Comparison of ENCODE assay signal across 19 cellular contexts in the genomic region with DNA sequence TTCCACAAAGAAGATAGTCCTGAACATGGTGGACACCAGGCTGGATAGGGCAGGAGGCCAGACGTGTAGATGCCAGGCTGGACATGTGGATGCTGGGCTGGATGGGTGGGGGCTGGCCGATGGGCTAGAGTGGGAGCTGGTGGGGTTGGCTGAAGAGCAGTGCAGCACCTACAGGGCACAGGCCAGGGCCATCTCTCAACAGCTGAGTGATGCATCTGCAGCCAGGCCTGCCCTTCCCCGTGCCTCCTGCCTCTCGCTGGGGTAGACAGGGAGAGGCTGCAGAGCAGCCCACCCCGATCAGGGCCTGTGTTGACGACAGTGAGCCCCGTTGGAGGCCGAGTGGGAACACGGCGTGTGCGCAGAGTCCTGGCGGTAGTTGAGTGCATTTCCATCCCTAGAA. TPM values are rescaled to one million over a fixed set of nuclear protein-coding genes. Genes with fewer than 3 reads are reported as not detected.
DNase-seq lines count a peak whose midpoint lies in the region; ATAC-seq and TF ChIP-seq lines count a peak whose summit lies in the region.
"Had no signal": no experiment of that assay in that cellular context is flagged by ENCODE, and none has a peak within 500 bp of the region (broad histone marks: within the 10 kb centered on the region; RNA-seq: fewer than 3 reads in every experiment).

No MANE protein-coding gene starts in this region.

- peak overlapping the region; percentile 95 for H3K27ac ChIP-seq in HUES48 (ENCODE audit: low read depth, low read length)
- H3K27ac ChIP-seq in iPS-20b (ENCODE audit: low read length): peak overlapping the region; percentile 63
- peak overlapping the region; percentile 21 to 28 for H3K27ac ChIP-seq in testis
- peak overlapping the region in 2 of 12 donors; percentile 2 to 45 for H3K27ac ChIP-seq in heart left ventricle
- H3K27ac ChIP-seq in uterus: no peak overlapping the region
- H3K27ac ChIP-seq: KMS-11 had no signal

- 86 to 90% methylated on average over 11 to 12 of the region's 12 CpGs for WGBS in testis, 2 donors
- 79 to 94% (median 88%) methylated on average over 7 to 12 of the region's 12 CpGs for WGBS in heart left ventricle, 4 donors

- intact Hi-C loops in testis (cut with DNase I; ENCODE audit: low total_unique reads): no loop called here
- intact Hi-C loops in heart left ventricle (cut with DNase I): no loop called here
- intact Hi-C loops in uterus (cut with DNase I; ENCODE audit: low total_unique reads): no loop called here

- H3K4me1 ChIP-seq in HUES48 (ENCODE audit: control insufficient read depth, insufficient read depth, low read length) (peaks cover 36% of the 10 kb centered on the region), iPS-20b (ENCODE audit: insufficient read depth, low read length) (peaks cover 31% of the 10 kb centered on the region), testis (peaks cover 9% of the 10 kb centered on the region), heart left ventricle (peaks cover 0 to 10% (median 0%) of the 10 kb centered on the region in 12 donors), uterus (no peaks in the 10 kb centered on the region)

- H3K9ac ChIP-seq in HUES48 (ENCODE audit: low read depth, low read length) (no peak overlapping the region), iPS-20b (ENCODE audit: low read depth, low read length) (peak overlapping the region; percentile 59; the same call in 1 of the 2 replicates)
- H3K9ac ChIP-seq: KMS-11 had no signal

- H3K9me3 ChIP-seq in HUES48 (ENCODE audit: control insufficient read depth, insufficient read depth, low read length): no peaks in the 10 kb centered on the region
- H3K9me3 ChIP-seq in iPS-20b (ENCODE audit: insufficient read depth, low read depth, low read length): no peaks in the 10 kb centered on the region
- no peaks in the 10 kb centered on the region for H3K9me3 ChIP-seq in testis
- H3K9me3 ChIP-seq in heart left ventricle: no peaks in the 10 kb centered on the region
- no peaks in the 10 kb centered on the region for H3K9me3 ChIP-seq in uterus
- H3K9me3 ChIP-seq: SJSA1 had no signal

- H3K4me1 Mint-ChIP-seq in brain: peaks cover 21% of the 10 kb centered on the region

- no peaks in the 10 kb centered on the region for H3K9me3 Mint-ChIP-seq in brain

- H3K4me3 Mint-ChIP-seq in brain: no peak overlapping the region
- H3K4me3 Mint-ChIP-seq: CD14-positive monocyte had no signal

- no peak for TF ChIP-seq POLR2A in testis (IDR thresholded peaks at IDR 0.05)
- no peak for TF ChIP-seq POLR2A in heart left ventricle (IDR thresholded peaks at IDR 0.05)
- no peak for TF ChIP-seq POLR2A in uterus (IDR thresholded peaks at IDR 0.05)

- peaks cover 86% of the 10 kb centered on the region for H3K36me3 Mint-ChIP-seq in brain

- peak overlapping the region in 4 of 5 experiments; percentile 29 to 86 (median 78) for H3K27ac Mint-ChIP-seq in brain

- no peaks in the 10 kb centered on the region for H3K27me3 ChIP-seq in HUES48 (ENCODE audit: control insufficient read depth, insufficient read depth, low read length)
- H3K27me3 ChIP-seq in iPS-20b (ENCODE audit: insufficient read depth, low read length): no peaks in the 10 kb centered on the region
- H3K27me3 ChIP-seq in testis: no peaks in the 10 kb centered on the region
- no peaks in the 10 kb centered on the region for H3K27me3 ChIP-seq in heart left ventricle
- no peaks in the 10 kb centered on the region for H3K27me3 ChIP-seq in uterus
- H3K27me3 ChIP-seq: SJSA1 had no signal

- H3K36me3 ChIP-seq in HUES48 (ENCODE audit: control insufficient read depth, insufficient read depth, low read length) (peaks cover 71% of the 10 kb centered on the region), iPS-20b (ENCODE audit: insufficient read depth, low read depth, low read length) (peaks cover 73% of the 10 kb centered on the region), testis (ENCODE audit: low read depth, missing control alignments) (no peaks in the 10 kb centered on the region), heart left ventricle (peaks cover 0 to 98% (median 92%) of the 10 kb centered on the region in 9 donors), uterus (no peaks in the 10 kb centered on the region)

- ATAC-seq in heart left ventricle: no peak
- ATAC-seq: HCT116, PC-3 had no signal

- DNase-seq in testis (peak; percentile 12), cerebellar nuclear complex (lab: John Stamatoyannopoulos, UW) (no peak), heart left ventricle (no peak), uterus (no peak)
- DNase-seq: COR-L47, DMS53, MM.1S, NCI-H1105, NCI-H187, NCI-H446 treated with DMSO at 0.1 percent for 48 hours, NCI-H748 treated with DMSO at 0.1 percent for 48 hours, PC-3 had no signal

- H3K27me3 Mint-ChIP-seq in brain: no peaks in the 10 kb centered on the region

- TF ChIP-seq CTCF in brain (conservative IDR thresholded peaks at IDR 0.05) (no peak), testis (IDR thresholded peaks at IDR 0.05) (no peak), heart left ventricle (IDR thresholded peaks at IDR 0.05) (no peak), uterus (IDR thresholded peaks at IDR 0.05) (no peak)

- H3K4me3 ChIP-seq in HUES48 (ENCODE audit: low read depth, low read length): no peak overlapping the region
- H3K4me3 ChIP-seq in iPS-20b (ENCODE audit: low read length): no peak overlapping the region
- H3K4me3 ChIP-seq in testis: no peak overlapping the region
- H3K4me3 ChIP-seq in heart left ventricle: no peak overlapping the region
- no peak overlapping the region for H3K4me3 ChIP-seq in uterus
- H3K4me3 ChIP-seq: SJSA1 had no signal

RNA-seq across cellular contexts. Expression of gene EP400, which starts 39.3 kb away (rescaled TPM):
- 25.1 TPM for polyA plus RNA-seq in brain (ENCODE audit: insufficient read depth, low read depth, low replicate concordance)
- 10 to 100 TPM; 69.4 to 83.0 TPM for total RNA-seq in testis
- polyA plus RNA-seq in testis (ENCODE audit: insufficient read depth, low read depth, low replicate concordance): 44.2 TPM
- total RNA-seq in heart left ventricle: 10 to 100 TPM; 10.3 to 27.8 (median 18.3) TPM
- 10 to 100 TPM in 1 of 2 donors, 1 to 10 TPM in 1; 9.8 to 10.5 TPM for polyA plus RNA-seq in heart left ventricle
- 10 to 100 TPM; 11.8 to 70.6 (median 28.2) TPM for total RNA-seq in uterus

RNA-seq across cellular contexts. Expression of gene PUS1, which starts 59.9 kb away (rescaled TPM):
- polyA plus RNA-seq in brain (ENCODE audit: insufficient read depth, low read depth, low replicate concordance) (4.4 TPM), testis (ENCODE audit: insufficient read depth, low read depth, low replicate concordance) (16.9 TPM), heart left ventricle (10 to 100 TPM in 1 of 2 donors, 1 to 10 TPM in 1; 8.8 to 13.5 TPM)
- total RNA-seq in testis (10 to 100 TPM; 25.2 to 26.0 TPM), heart left ventricle (10 to 100 TPM in 2 of 9 donors, 1 to 10 TPM in 7; 6.1 to 10.7 (median 8.1) TPM), uterus (10 to 100 TPM in 2 of 4 donors, 1 to 10 TPM in 1, under 1 TPM in 1; 0.59 to 29.2 (median 12.5) TPM)

Comparison
In these comparisons a context has a peak if more than half of its experiments do, and no peak if none do; other contexts are left out.
1. H3K27ac ChIP-seq: peak in HUES48 (single experiment), iPS-20b (single experiment) and testis (2 of 2); none in uterus (0 of 2).